Comparison of ENCODE assay signal across 8 cellular contexts in the genomic region with DNA sequence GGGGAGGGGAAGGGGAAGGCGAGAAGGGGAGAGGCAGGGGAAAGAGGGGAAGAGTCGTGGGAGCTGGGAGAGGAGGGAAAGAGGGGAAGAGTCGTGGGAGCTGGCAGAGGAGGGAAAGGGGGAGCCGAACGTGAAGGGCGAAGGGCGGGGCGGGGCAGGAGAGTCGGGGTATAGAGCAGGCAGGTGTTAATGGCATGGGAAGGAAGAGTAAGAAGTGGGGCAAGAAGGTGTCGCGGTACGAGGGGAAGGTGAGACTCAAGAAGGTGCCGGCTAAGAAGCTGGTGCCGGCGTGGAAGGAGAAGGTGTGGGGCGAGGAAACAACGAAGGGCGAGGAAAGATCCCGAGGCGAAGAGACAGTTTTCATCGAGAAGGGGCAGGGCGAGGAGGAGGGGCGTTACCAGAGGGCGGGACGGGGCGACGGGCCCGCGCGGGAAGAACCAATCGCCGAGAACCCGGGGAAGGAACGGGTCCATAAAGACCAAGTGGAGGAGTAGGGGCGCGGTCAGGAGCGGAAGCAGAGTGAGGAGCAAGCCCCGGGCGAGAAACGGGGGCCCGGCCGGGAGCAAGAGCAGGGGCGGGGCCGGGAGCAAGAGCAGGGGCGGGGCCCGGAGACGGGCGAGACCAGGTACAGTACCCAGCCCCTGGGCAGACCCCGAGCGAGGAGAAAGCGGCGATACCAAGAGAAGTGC. TPM values are rescaled to one million over a fixed set of nuclear protein-coding genes. Genes with fewer than 3 reads are reported as not detected.
DNase-seq lines count a peak whose midpoint lies in the region; ATAC-seq, FAIRE-seq and TF ChIP-seq lines count a peak whose summit lies in the region.

No MANE protein-coding gene starts in this region.

- H3K9me3 ChIP-seq in right atrium auricular region, result no peaks in the 10 kb centered on the region

- peak overlapping the region; percentile 96 for H3K27ac ChIP-seq in angular gyrus (ENCODE audit: low read depth, low read length)
- H3K27ac ChIP-seq in right atrium auricular region, result peak overlapping the region; percentile 98 to 99

- H3K4me3 ChIP-seq in right atrium auricular region, result peak overlapping the region; percentile 64 to 80

- peak; percentile 91 to 97 for DNase-seq in NCI-H187 (lab: John Stamatoyannopoulos, UW)
- DNase-seq in T-helper 2 cell, result peak; percentile 85 to 98 (median 92)
- peak; percentile 97 for DNase-seq in right atrium auricular region (ENCODE audit: low spot score)
- DNase-seq in pulmonary artery endothelial cell (ENCODE audit: low read depth, low spot score), result peak; percentile 88
- DNase-seq in urothelium cell line (ENCODE audit: low spot score), result peak; percentile 95

- H3K4me1 ChIP-seq in right atrium auricular region, result peaks cover 0 to 13% of the 10 kb centered on the region in 2 donors

- TF ChIP-seq CTCF in right atrium auricular region (IDR thresholded peaks at IDR 0.05), result no peak

- FAIRE-seq in urothelium cell line (lab: Jason Lieb, UNC), result peak; percentile 48

- no peaks in the 10 kb centered on the region for H3K27me3 ChIP-seq in right atrium auricular region

- no peaks in the 10 kb centered on the region for H3K36me3 ChIP-seq in right atrium auricular region

- ATAC-seq in GM18499 (IDR thresholded peaks at IDR 0.05; ENCODE audit: insufficient read depth, unreplicated experiment) (peak; percentile 37), HG02938 (IDR thresholded peaks at IDR 0.05; ENCODE audit: unreplicated experiment) (peak; percentile 65)

RNA-seq across cellular contexts. Expression of a gene that starts 0.5 kb away (rescaled TPM):
- total RNA-seq in right atrium auricular region, result 1 to 10 TPM in 1 of 2 donors, under 1 TPM in 1; 0.22 to 2.7 TPM
- total RNA-seq in pulmonary artery endothelial cell, result 0.73 and 2.3 TPM in 2 replicates

RNA-seq across cellular contexts. Expression of a gene that starts 16.4 kb away (rescaled TPM):
- 1 to 10 TPM; 1.3 to 3.8 TPM for total RNA-seq in right atrium auricular region
- 7.0 and 13.7 TPM in 2 replicates for total RNA-seq in pulmonary artery endothelial cell

RNA-seq across cellular contexts. Expression of a gene that starts 20.3 kb away (rescaled TPM):
- total RNA-seq in right atrium auricular region (10 to 100 TPM; 20.1 to 26.9 TPM), pulmonary artery endothelial cell (78.7 and 98.5 TPM in 2 replicates)

RNA-seq across cellular contexts. Expression of a gene that starts 32.0 kb away (rescaled TPM):
- total RNA-seq in right atrium auricular region (10 to 100 TPM; 18.9 to 48.6 TPM), pulmonary artery endothelial cell (27.9 and 33.4 TPM in 2 replicates)

RNA-seq across cellular contexts. Expression of a gene that starts 38.3 kb away (rescaled TPM):
- total RNA-seq in right atrium auricular region, result 100 to 1,000 TPM; 403 to 603 TPM
- 316 and 323 TPM in 2 replicates for total RNA-seq in pulmonary artery endothelial cell

Comparison
In these comparisons a context has a peak if more than half of its experiments do, and no peak if none do; other contexts are left out.
1. Peak in every context shown above with its lines: DNase-seq, ATAC-seq, H3K4me3 ChIP-seq and H3K27ac ChIP-seq.